In the genomic region with DNA sequence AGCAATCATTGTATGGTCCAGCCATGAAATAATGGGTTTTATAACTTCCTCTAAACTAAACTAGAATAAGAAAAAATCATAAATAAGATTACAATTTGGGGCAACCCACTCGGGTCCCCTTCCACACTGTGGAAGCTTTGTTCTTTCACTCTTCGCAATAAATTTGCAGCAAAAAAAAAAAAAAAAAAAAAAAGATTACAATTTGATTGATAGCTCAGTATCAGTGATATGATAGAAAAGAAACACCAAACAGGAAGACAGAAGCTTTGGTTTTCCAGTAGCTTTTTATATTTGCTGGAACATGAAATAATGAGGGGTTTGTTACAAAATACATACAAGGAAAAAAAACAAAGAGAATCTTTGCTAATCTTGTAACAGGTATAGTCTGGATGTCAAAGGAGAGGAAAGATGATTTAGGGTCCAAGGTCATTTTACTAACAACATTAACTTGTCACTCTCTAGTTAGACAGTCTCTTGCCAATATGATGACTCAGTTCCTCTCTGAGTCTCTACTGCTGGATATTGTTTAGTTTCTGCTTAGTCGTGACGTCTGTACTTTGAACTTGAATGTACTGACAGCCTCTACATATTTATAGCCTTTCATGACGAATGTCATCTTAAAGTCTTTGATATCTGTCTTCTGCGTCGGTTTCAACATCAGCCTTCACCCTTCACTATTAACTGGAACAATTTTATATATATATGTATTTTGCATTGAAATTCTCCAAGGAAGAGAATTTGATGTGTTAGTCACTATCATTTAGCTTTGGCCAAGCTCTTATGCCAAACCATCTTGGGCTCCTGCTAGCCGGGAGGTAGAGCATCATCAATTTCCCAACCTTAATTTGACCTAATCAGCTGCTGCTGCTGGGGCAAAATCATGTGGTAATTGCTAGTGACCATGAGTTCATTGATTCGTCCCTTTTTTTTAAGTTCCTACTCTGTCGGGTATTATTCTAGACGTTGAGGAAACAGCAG, we compare ENCODE assay signal across 16 cellular contexts.
DNase-seq lines count a peak whose midpoint lies in the region; ATAC-seq and TF ChIP-seq lines count a peak whose summit lies in the region.
"Had no signal": no experiment of that assay in that cellular context is flagged by ENCODE, and none has a peak within 500 bp of the region (broad histone marks: within the 10 kb centered on the region; RNA-seq: fewer than 3 reads in every experiment).

No MANE protein-coding gene starts in this region.

- TF ChIP-seq CTCF in PC-3 (conservative IDR thresholded peaks at IDR 0.05; ENCODE audit: low read depth, low read length) (no peak), choroid plexus epithelial cell (conservative IDR thresholded peaks at IDR 0.05; ENCODE audit: low read depth, low read length) (no peak), mesothelial cell of epicardium (IDR thresholded peaks at IDR 0.05; ENCODE audit: unreplicated experiment) (no peak)

- peaks cover 13% of the 10 kb centered on the region for H3K4me1 ChIP-seq in PC-3 (ENCODE audit: insufficient read depth, low read length)

- H3K9ac ChIP-seq in PC-3 (ENCODE audit: low read length) = no peak overlapping the region

- H3K4me3 ChIP-seq in PC-3 (ENCODE audit: low read length) (no peak overlapping the region), choroid plexus epithelial cell (ENCODE audit: low read depth, low read length) (no peak overlapping the region)

- H3K36me3 ChIP-seq in PC-3 (ENCODE audit: low read depth, low read length) = no peaks in the 10 kb centered on the region

- H3K4me3 Mint-ChIP-seq in mesothelial cell of epicardium = no peak overlapping the region
- H3K4me3 Mint-ChIP-seq: activated CD4-positive, alpha-beta T cell treated with anti-CD3 and anti-CD28 coated beads for 36 hours had no signal

- H3K9me3 ChIP-seq in PC-3 (ENCODE audit: low read length) = no peaks in the 10 kb centered on the region

- H3K36me3 Mint-ChIP-seq in mesothelial cell of epicardium = peaks cover 20% of the 10 kb centered on the region

- no peaks in the 10 kb centered on the region for H4K20me1 ChIP-seq in PC-3 (ENCODE audit: low read length)

- ATAC-seq in PC-3 (peak; percentile 67), GM21367 (IDR thresholded peaks at IDR 0.05; ENCODE audit: unreplicated experiment) (no peak)
- ATAC-seq: activated CD4-positive, alpha-beta T cell treated with anti-CD3 and anti-CD28 coated beads for 36 hours; stimulated activated naive CD8-positive, alpha-beta T cell treated with anti-CD3 and anti-CD28 coated beads, Interleukin-15, Interleukin-2, amounts not matched to agents 100 U/mL and 50 U/mL, for 24 hours had no signal

- intact Hi-C loops in PC-3 (cut with micrococcal nuclease) = no loop called here

- H3K9me3 Mint-ChIP-seq in mesothelial cell of epicardium = peaks cover 37% of the 10 kb centered on the region

- H3K4me2 ChIP-seq in PC-3 (ENCODE audit: low read length) = no peak overlapping the region; the same call in 1 of the 2 replicates

- no peaks in the 10 kb centered on the region for H3F3A ChIP-seq in PC-3 (ENCODE audit: low read length, unreplicated experiment)

- no peaks in the 10 kb centered on the region for H3K27me3 ChIP-seq in PC-3 (ENCODE audit: low read length)

- no peaks in the 10 kb centered on the region for H3K27me3 Mint-ChIP-seq in mesothelial cell of epicardium (ENCODE audit: low read depth)
- H3K27me3 Mint-ChIP-seq: activated CD4-positive, alpha-beta T cell treated with anti-CD3 and anti-CD28 coated beads for 36 hours had no signal

- CTCF ChIA-PET in PC-3 (lab: Charles Lee) = interaction anchor here (0.6 kb wide), 1 partner anchor 60 kb away, joined by 7 read pairs; no protein-coding TSS in a partner anchor

- peak; percentile 68 for DNase-seq in EH (ENCODE audit: low read depth)
- DNase-seq in PC-3 = peak; percentile 67
- DNase-seq in choroid plexus epithelial cell (ENCODE audit: low read depth) = peak; percentile 81
- DNase-seq in mesothelial cell of epicardium (ENCODE audit: low spot score in 2 of 2, unreplicated experiment in 2 of 2) = no peak
- DNase-seq in stimulated activated CD4-positive, alpha-beta T cell treated with anti-CD3 and anti-CD28 coated beads, Interleukin-4, amount 100 ng/mL, for 1 hour = no peak
- DNase-seq in NCI-H1417 treated with DMSO at 0.1 percent for 48 hours (lab: John Stamatoyannopoulos, UW) = no peak
- DNase-seq in activated effector memory CD4-positive, alpha-beta T cell treated with Interleukin-2 at 50 U/mL for 16 hours = no peak
- DNase-seq: activated CD4-positive, alpha-beta T cell treated with anti-CD3 and anti-CD28 coated beads for 36 hours; midbrain; MV-4-11; NCI-H748 treated with DMSO at 0.1 percent for 48 hours; posterior cingulate gyrus; stimulated activated CD4-positive, alpha-beta T cell treated with anti-CD3 and anti-CD28 coated beads, Interleukin-4, amount 100 ng/mL, for 24 hours; stimulated activated naive CD8-positive, alpha-beta T cell treated with anti-CD3 and anti-CD28 coated beads, Interleukin-15, Interleukin-2, amounts not matched to agents 100 U/mL and 50 U/mL, for 24 hours had no signal

- POLR2A ChIA-PET in PC-3 (lab: Charles Lee; ENCODE audit: unreplicated experiment) = interaction anchor here (0.6 kb wide), 1 partner anchor 19 kb away, joined by 7 read pairs; no protein-coding TSS in a partner anchor

- BruUV-seq in PC-3 (replicated peaks; lab: Mats Ljungman, UMichigan) = no TSS peak

- peaks cover 9% of the 10 kb centered on the region for H3K4me1 Mint-ChIP-seq in mesothelial cell of epicardium
- H3K4me1 Mint-ChIP-seq: activated CD4-positive, alpha-beta T cell treated with anti-CD3 and anti-CD28 coated beads for 36 hours had no signal

- peak overlapping the region; percentile 82 for H3K27ac Mint-ChIP-seq in mesothelial cell of epicardium

- no peak overlapping the region for H2AFZ ChIP-seq in PC-3 (ENCODE audit: low read length)

- 0 out of 2 replicates have a peak overlapping the region, but pooled peaks have one; percentile 21 for H3K27ac ChIP-seq in PC-3 (ENCODE audit: low read length)
- H3K27ac ChIP-seq: C4-2B had no signal

- no peaks in the 10 kb centered on the region for H3K9me2 ChIP-seq in PC-3 (replicated peaks; ENCODE audit: low read length)

- no peaks in the 10 kb centered on the region for H3K79me2 ChIP-seq in PC-3 (ENCODE audit: low read length)

Comparison
In these comparisons a context has a peak if more than half of its experiments do, and no peak if none do; other contexts are left out.
1. DNase-seq: peak in EH (single experiment), PC-3 (single experiment) and choroid plexus epithelial cell (single experiment); none in mesothelial cell of epicardium (0 of 2), stimulated activated CD4-positive, alpha-beta T cell treated with anti-CD3 and anti-CD28 coated beads, Interleukin-4, amount 100 ng/mL, for 1 hour (single experiment), NCI-H1417 treated with DMSO at 0.1 percent for 48 hours (single experiment) and activated effector memory CD4-positive, alpha-beta T cell treated with Interleukin-2 at 50 U/mL for 16 hours (single experiment).